In the genomic region with DNA sequence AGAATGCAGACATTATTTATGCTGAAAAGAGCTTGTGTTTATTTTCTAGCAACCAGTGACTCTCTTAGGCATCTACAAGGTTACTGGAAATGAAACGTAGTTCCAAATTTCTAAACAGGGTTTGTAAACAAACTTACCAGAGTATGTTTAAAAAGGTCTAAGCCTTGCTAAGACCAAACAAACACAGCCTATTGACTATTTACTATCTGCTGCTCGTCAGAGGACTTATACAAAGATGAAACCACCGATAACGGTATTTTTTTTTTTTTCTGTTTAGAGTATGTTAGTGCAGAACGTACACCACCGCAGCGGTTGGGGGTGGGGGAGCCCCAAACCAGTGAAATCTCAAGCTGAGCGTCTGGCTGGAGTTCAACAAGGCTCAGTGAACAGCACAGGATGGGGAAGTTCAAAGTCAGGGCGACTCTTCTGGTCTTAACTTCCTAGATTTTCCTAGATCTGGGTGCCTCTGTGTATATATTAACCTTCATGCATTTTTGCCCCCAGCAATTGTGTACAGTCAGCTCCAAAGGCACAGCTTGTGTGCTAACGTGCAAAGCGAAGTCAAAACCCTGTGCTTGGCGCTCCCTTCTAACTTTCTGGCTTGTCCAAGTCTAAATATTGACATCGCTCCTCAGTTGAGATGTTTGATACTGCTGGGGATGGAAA, we compare ENCODE assay signal across 8 cellular contexts. TPM values are rescaled to one million over a fixed set of nuclear protein-coding genes. Genes with fewer than 3 reads are reported as not detected.
DNase-seq lines count a peak whose midpoint lies in the region; ATAC-seq and TF ChIP-seq lines count a peak whose summit lies in the region.

No MANE protein-coding gene starts in this region.

- H3K9me3 Mint-ChIP-seq in nephron progenitor cell: no peaks in the 10 kb centered on the region

- H3K4me1 Mint-ChIP-seq in nephron progenitor cell: peaks cover 40% of the 10 kb centered on the region

- TF ChIP-seq CTCF in fibroblast of the aortic adventitia (IDR thresholded peaks at IDR 0.05; ENCODE audit: insufficient read depth, low read length) (no peak), nephron progenitor cell (IDR thresholded peaks at IDR 0.05) (no peak)

- peaks cover 3% of the 10 kb centered on the region for H3K27me3 Mint-ChIP-seq in nephron progenitor cell (ENCODE audit: low read depth, poor library complexity)

- peaks cover 23% of the 10 kb centered on the region for H3K36me3 Mint-ChIP-seq in nephron progenitor cell (ENCODE audit: low read depth)

- peak overlapping the region; percentile 79 for H3K4me3 ChIP-seq in fibroblast of the aortic adventitia (ENCODE audit: low read depth, low read length)

- peak; percentile 17 for DNase-seq in AG08395 (ENCODE audit: low spot score)
- peak; percentile 3 for DNase-seq in activated CD4-positive, alpha-beta T cell treated with anti-CD3 and anti-CD28 coated beads, Interleukin-2, amount 50 U/mL, for 1 hour
- peak; percentile 28 for DNase-seq in fibroblast of the aortic adventitia (ENCODE audit: low read depth)
- DNase-seq in nephron progenitor cell: peak; percentile 8
- no peak for DNase-seq in amniotic stem cell (lab: John Stamatoyannopoulos, UW)
- DNase-seq in cerebellum (ENCODE audit: low spot score): no peak

- ATAC-seq in GM18517 (IDR thresholded peaks at IDR 0.05; ENCODE audit: unreplicated experiment): peak; percentile 49
- peak; percentile 58 for ATAC-seq in HG03342 (IDR thresholded peaks at IDR 0.05; ENCODE audit: unreplicated experiment)

- H3K27ac Mint-ChIP-seq in nephron progenitor cell: peak overlapping the region; percentile 99

- peak overlapping the region; percentile 93 for H3K4me3 Mint-ChIP-seq in nephron progenitor cell

RNA-seq across cellular contexts. Expression of gene RHOBTB1, which starts 1.2 kb away (rescaled TPM):
- 15.8 and 27.0 TPM in 2 replicates for total RNA-seq in fibroblast of the aortic adventitia (ENCODE audit: low replicate concordance)
- total RNA-seq in cerebellum: 26.4 TPM

Comparison
In these comparisons a context has a peak if more than half of its experiments do, and no peak if none do; other contexts are left out.
1. DNase-seq: peak in AG08395 (single experiment), activated CD4-positive, alpha-beta T cell treated with anti-CD3 and anti-CD28 coated beads, Interleukin-2, amount 50 U/mL, for 1 hour (single experiment), fibroblast of the aortic adventitia (single experiment) and nephron progenitor cell (single experiment); none in amniotic stem cell (single experiment) and cerebellum (single experiment).